12 cellular contexts compared by ENCODE assay signal in the genomic region with DNA sequence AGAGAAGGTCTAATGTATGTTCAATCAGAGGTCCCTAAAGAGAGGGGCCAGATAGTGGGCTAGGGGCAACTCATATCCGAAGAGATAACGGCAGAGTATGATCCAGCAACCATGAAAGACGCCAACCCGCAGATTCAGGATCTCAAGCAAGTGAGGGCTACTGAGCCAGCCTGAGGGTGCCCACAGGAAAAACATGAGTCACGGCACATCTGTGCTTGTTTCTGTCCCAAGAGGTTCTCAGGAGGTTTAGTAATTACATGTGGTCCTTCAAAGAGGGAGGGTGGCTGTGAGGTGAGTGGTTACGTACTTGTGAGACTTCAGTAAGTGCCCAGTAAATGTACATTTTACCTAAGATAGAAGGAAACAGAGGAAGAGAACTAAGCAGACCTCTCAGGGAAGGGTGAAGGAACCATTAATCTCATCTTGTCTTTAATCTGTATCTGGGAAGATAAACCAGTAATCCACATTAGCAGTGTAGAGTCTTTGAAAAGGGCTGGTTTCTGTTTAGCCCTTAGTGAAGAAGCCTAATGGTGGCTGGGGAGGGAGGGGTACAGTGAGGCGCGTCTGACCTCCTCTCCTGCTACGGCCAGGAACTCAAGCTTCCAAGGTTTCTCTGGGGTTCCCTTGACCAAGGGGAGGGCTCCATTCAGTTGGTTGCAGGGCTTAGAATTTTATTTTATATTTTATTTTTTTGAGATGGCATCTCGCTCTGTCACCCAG. TPM values are rescaled to one million over a fixed set of nuclear protein-coding genes. Genes with fewer than 3 reads are reported as not detected.
DNase-seq lines count a peak whose midpoint lies in the region; ATAC-seq, FAIRE-seq and TF ChIP-seq lines count a peak whose summit lies in the region.
"Had no signal": no experiment of that assay in that cellular context is flagged by ENCODE, and none has a peak within 500 bp of the region (broad histone marks: within the 10 kb centered on the region; RNA-seq: fewer than 3 reads in every experiment).

No MANE protein-coding gene starts in this region.

- H3K9me1 ChIP-seq in K562 (ENCODE audit: control insufficient read depth, insufficient read depth, low read length): no peaks in the 10 kb centered on the region

- H3K4me1 ChIP-seq in KMS-11 (ENCODE audit: low read depth, poor library complexity, severe bottlenecking): no peaks in the 10 kb centered on the region
- peaks cover 10 to 16% of the 10 kb centered on the region in 2 experiments; a peak in 4 of 5 replicates for H3K4me1 ChIP-seq in K562 (replicated peaks in 1 of 2; ENCODE audit: control insufficient read depth in 2 of 2, insufficient read depth in 2 of 2, low read length in 2 of 2)
- H3K4me1 ChIP-seq: colonic mucosa had no signal

- no peak for DNase-seq in activated CD4-positive, alpha-beta T cell treated with anti-CD3 and anti-CD28 coated beads for 36 hours
- DNase-seq in activated CD4-positive, alpha-beta T cell treated with anti-CD3 and anti-CD28 coated beads, Interleukin-2, amount 50 U/mL, for 4 hours: no peak
- DNase-seq in K562 (ENCODE audit: extremely low read depth in 1 of 4, low spot score in 3 of 4) (no peak), DMS153 treated with DMSO at 0.1 percent for 48 hours (lab: John Stamatoyannopoulos, UW; ENCODE audit: unreplicated experiment) (no peak)
- DNase-seq: colonic mucosa, NCI-H345, SIG-M5 had no signal

- no peaks in the 10 kb centered on the region for H4K20me1 ChIP-seq in KMS-11 (ENCODE audit: insufficient read depth)
- H4K20me1 ChIP-seq in K562 (replicated peaks; ENCODE audit: control insufficient read depth, insufficient read depth, low read length): no peaks in the 10 kb centered on the region

- TF ChIP-seq CTCF in KMS-11 (conservative IDR thresholded peaks at IDR 0.05; ENCODE audit: low read depth, low read length) (no peak), K562 (IDR thresholded peaks at IDR 0.05 in 2 of 3, conservative IDR thresholded peaks at IDR 0.05 in 1 of 3; ENCODE audit: insufficient read depth in 2 of 3, low read depth in 1 of 3, low read length in 3 of 3) (no peak)

- H3K9ac ChIP-seq in KMS-11 (no peak overlapping the region; the same call in 1 of the 2 replicates), K562 (ENCODE audit: insufficient read depth in 1 of 2, low read depth in 2 of 2, low read length in 2 of 2) (no peak overlapping the region)

- no peak for FAIRE-seq in K562 (lab: Jason Lieb, UNC)

- no TSS peak for BruUV-seq in K562 (replicated peaks; lab: Mats Ljungman, UMichigan)

- TF ChIP-seq EP300 in K562 (IDR thresholded peaks at IDR 0.05; ENCODE audit: low read length): no peak

- H3K36me3 Mint-ChIP-seq in activated CD4-positive, alpha-beta T cell treated with anti-CD3 and anti-CD28 coated beads for 36 hours (ENCODE audit: low read depth): peaks cover 9% of the 10 kb centered on the region
- peaks cover 27% of the 10 kb centered on the region for H3K36me3 Mint-ChIP-seq in stimulated activated memory B cell treated with anti-CD40 and anti-IgM and Interleukin-4, amounts not matched to agents 10 μg/mL and 1 μg/mL and 100 μg/mL, for 72 hours

- ATAC-seq in activated CD4-positive, alpha-beta T cell treated with anti-CD3 and anti-CD28 coated beads for 36 hours: peak; percentile 83
- ATAC-seq in K562: no peak
- ATAC-seq in stimulated activated memory B cell treated with anti-CD40 and anti-IgM and Interleukin-4, amounts not matched to agents 10 μg/mL and 1 μg/mL and 100 μg/mL, for 72 hours: peak; percentile 97
- ATAC-seq in HG03432 (IDR thresholded peaks at IDR 0.05; ENCODE audit: unreplicated experiment): no peak
- no peak for ATAC-seq in HG03342 (IDR thresholded peaks at IDR 0.05; ENCODE audit: unreplicated experiment)

- no peaks in the 10 kb centered on the region for H3K27me3 ChIP-seq in KMS-11 (ENCODE audit: insufficient read depth, low read depth)
- H3K27me3 ChIP-seq in K562 (ENCODE audit: control insufficient read depth in 2 of 2, insufficient read depth in 2 of 2, low read length in 2 of 2): no peaks in the 10 kb centered on the region
- H3K27me3 ChIP-seq: colonic mucosa had no signal

- no peaks in the 10 kb centered on the region for H3K79me2 ChIP-seq in KMS-11 (ENCODE audit: insufficient read depth, low read depth)
- peaks cover 3% of the 10 kb centered on the region; the same call in 1 of the 3 replicates for H3K79me2 ChIP-seq in K562 (ENCODE audit: control insufficient read depth, insufficient read depth, low read length)

- no peaks in the 10 kb centered on the region for H3K9me3 Mint-ChIP-seq in activated CD4-positive, alpha-beta T cell treated with anti-CD3 and anti-CD28 coated beads for 36 hours (ENCODE audit: low read depth)
- H3K9me3 Mint-ChIP-seq in stimulated activated memory B cell treated with anti-CD40 and anti-IgM and Interleukin-4, amounts not matched to agents 10 μg/mL and 1 μg/mL and 100 μg/mL, for 72 hours: no peaks in the 10 kb centered on the region

- in situ Hi-C loops in K562 (cut with MboI): no loop called here

- peaks cover 10% of the 10 kb centered on the region for H3K4me1 Mint-ChIP-seq in activated CD4-positive, alpha-beta T cell treated with anti-CD3 and anti-CD28 coated beads for 36 hours
- peaks cover 23% of the 10 kb centered on the region for H3K4me1 Mint-ChIP-seq in stimulated activated memory B cell treated with anti-CD40 and anti-IgM and Interleukin-4, amounts not matched to agents 10 μg/mL and 1 μg/mL and 100 μg/mL, for 72 hours

- H3K4me3 ChIP-seq in KMS-11 (IDR thresholded peaks at IDR 0.05; ENCODE audit: insufficient read depth, low read depth, low read length) (no peak overlapping the region), K562 (no peak overlapping the region)
- H3K4me3 ChIP-seq: colonic mucosa had no signal

- TF ChIP-seq POLR2A in K562 (conservative IDR thresholded peaks at IDR 0.05): no peak

- intact Hi-C loops in activated CD4-positive, alpha-beta T cell treated with anti-CD3 and anti-CD28 coated beads for 36 hours (cut with DNase I, micrococcal nuclease): no loop called here
- intact Hi-C loops in K562 (cut with micrococcal nuclease): no loop called here

- H3K9me3 ChIP-seq in K562 (replicated peaks; ENCODE audit: control insufficient read depth, insufficient read depth, low read depth, low read length): peaks cover 7% of the 10 kb centered on the region
- H3K9me3 ChIP-seq: colonic mucosa had no signal

- H3K27ac ChIP-seq in KMS-11: peak overlapping the region; percentile 13; the same call in 1 of the 2 replicates
- H3K27ac ChIP-seq in K562 (ENCODE audit: extremely low read depth, low read depth, low read length): peak overlapping the region; percentile 24; the same call in 1 of the 3 replicates
- H3K27ac ChIP-seq: colonic mucosa had no signal

- H3K27ac Mint-ChIP-seq in activated CD4-positive, alpha-beta T cell treated with anti-CD3 and anti-CD28 coated beads for 36 hours: no peak overlapping the region
- H3K27ac Mint-ChIP-seq in stimulated activated memory B cell treated with anti-CD40 and anti-IgM and Interleukin-4, amounts not matched to agents 10 μg/mL and 1 μg/mL and 100 μg/mL, for 72 hours: peak overlapping the region; percentile 76

- H3K4me2 ChIP-seq in KMS-11 (no peak overlapping the region), K562 (ENCODE audit: insufficient read depth, low read length) (no peak overlapping the region)

- CTCF ChIA-PET in activated CD4-positive, alpha-beta T cell treated with anti-CD3 and anti-CD28 coated beads for 36 hours (lab: Charles Lee): no interaction called here
- CTCF ChIA-PET in K562 (lab: Yijun Ruan, JAX; ENCODE audit: low intra/inter-chr PET ratio): no interaction called here

- H3K4me3 Mint-ChIP-seq in activated CD4-positive, alpha-beta T cell treated with anti-CD3 and anti-CD28 coated beads for 36 hours: no peak overlapping the region
- peak overlapping the region; percentile 21 for H3K4me3 Mint-ChIP-seq in stimulated activated memory B cell treated with anti-CD40 and anti-IgM and Interleukin-4, amounts not matched to agents 10 μg/mL and 1 μg/mL and 100 μg/mL, for 72 hours

- POLR2A ChIA-PET in activated CD4-positive, alpha-beta T cell treated with anti-CD3 and anti-CD28 coated beads for 36 hours (lab: Charles Lee): interaction anchor here (0.5 kb wide), 1 partner anchor 21 kb away, joined by 3 read pairs; no protein-coding TSS in a partner anchor
- POLR2A ChIA-PET in K562 (lab: Yijun Ruan, JAX): no interaction called here

- no peaks in the 10 kb centered on the region for H3K36me3 ChIP-seq in KMS-11 (ENCODE audit: insufficient read depth)
- H3K36me3 ChIP-seq in K562 (ENCODE audit: control insufficient read depth, insufficient read depth, low read length): peaks cover 35% of the 10 kb centered on the region; the same call in 2 of the 3 replicates
- H3K36me3 ChIP-seq: colonic mucosa had no signal

- H3K27me3 Mint-ChIP-seq in activated CD4-positive, alpha-beta T cell treated with anti-CD3 and anti-CD28 coated beads for 36 hours: no peaks in the 10 kb centered on the region
- no peaks in the 10 kb centered on the region for H3K27me3 Mint-ChIP-seq in stimulated activated memory B cell treated with anti-CD40 and anti-IgM and Interleukin-4, amounts not matched to agents 10 μg/mL and 1 μg/mL and 100 μg/mL, for 72 hours

- H2AFZ ChIP-seq in KMS-11 (ENCODE audit: low read depth) (no peak overlapping the region), K562 (ENCODE audit: low read depth, low read length) (no peak overlapping the region)

- no peak for TF ChIP-seq RAD21 in K562 (CRISPR knock-in tag; conservative IDR thresholded peaks at IDR 0.05 in 1 of 2, IDR thresholded peaks at IDR 0.05 in 1 of 2)

- 97% methylated on average over 8 of the region's 10 CpGs for WGBS in K562 (ENCODE audit: insufficient coverage, low coverage, missing lambda C conversion rate)

RNA-seq across cellular contexts. Expression of a gene that starts 10.2 kb away (rescaled TPM):
- total RNA-seq in activated CD4-positive, alpha-beta T cell treated with anti-CD3 and anti-CD28 coated beads for 36 hours: 10 to 100 TPM; 19.6 to 23.3 TPM
- 63.3 and 67.6 TPM in 2 replicates for total RNA-seq in K562 (2011; cell fraction: chromatin; rRNA removed; ENCODE audit: low replicate concordance)
- 36.5 and 39.2 TPM in 2 replicates for total RNA-seq in K562 (2011; cell fraction: nucleolus; rRNA removed)
- 42.6 and 50.4 TPM in 2 replicates for total RNA-seq in K562 (2011; cell fraction: nucleoplasm; rRNA removed)
- total RNA-seq in K562 (2014; rRNA removed): 13.3 and 14.5 TPM in 2 replicates
- 8.6 and 8.7 TPM in 2 replicates for total RNA-seq in K562 (2014; rRNA removed; fragmentation: Illumina TruSeq; extraction: Trizol)
- total RNA-seq in K562 (2015; rRNA removed; fragmentation: Illumina TruSeq; extraction: Trizol): 8.2 and 10.0 TPM in 2 replicates
- total RNA-seq in K562 (2021): 14.9 and 15.2 TPM in 2 replicates
- 21.0 and 21.2 TPM in 2 replicates for polyA plus RNA-seq in K562 (2011; rRNA removed)
- 28.7 and 34.0 TPM in 2 replicates for polyA plus RNA-seq in K562 (2011; cell fraction: cytosol; rRNA removed)
- 35.7 and 37.1 TPM in 2 replicates for polyA plus RNA-seq in K562 (2011; cell fraction: nucleus; rRNA removed)
- 19.8 and 24.0 TPM in 2 replicates for polyA plus RNA-seq in K562 (2012)
- polyA plus RNA-seq in K562 (2014; fragmentation: Illumina TruSeq; extraction: Trizol): 18.4 and 20.5 TPM in 2 replicates
- polyA plus RNA-seq in K562 (2014; fragmentation: Nextera tagmentation; extraction: Ambion mirVana): 1 to 10 TPM; 1.9 to 2.9 TPM
- 23.8 and 27.5 TPM in 2 replicates for polyA plus RNA-seq in K562 (2014; rRNA removed)
- polyA minus RNA-seq in K562 (2011; rRNA and poly(A)+ RNA removed): 15.4 and 17.4 TPM in 2 replicates
- polyA minus RNA-seq in K562 (2011; cell fraction: cytosol; rRNA and poly(A)+ RNA removed): 5.5 and 16.2 TPM in 2 replicates
- 10.7 and 13.6 TPM in 2 replicates for polyA minus RNA-seq in K562 (2011; cell fraction: nucleus; rRNA and poly(A)+ RNA removed)

RNA-seq across cellular contexts. Expression of a gene that starts 10.9 kb away (rescaled TPM):
- total RNA-seq in activated CD4-positive, alpha-beta T cell treated with anti-CD3 and anti-CD28 coated beads for 36 hours: 100 to 1,000 TPM; 134 to 212 TPM
- 209 and 273 TPM in 2 replicates for total RNA-seq in K562 (2011; cell fraction: chromatin; rRNA removed; ENCODE audit: low replicate concordance)
- total RNA-seq in K562 (2011; cell fraction: nucleolus; rRNA removed): 153 and 159 TPM in 2 replicates
- 172 and 176 TPM in 2 replicates for total RNA-seq in K562 (2011; cell fraction: nucleoplasm; rRNA removed)
- total RNA-seq in K562 (2014; rRNA removed) (279 and 309 TPM in 2 replicates), K562 (2014; rRNA removed; fragmentation: Illumina TruSeq; extraction: Trizol) (199 and 209 TPM in 2 replicates), K562 (2015; rRNA removed; fragmentation: Illumina TruSeq; extraction: Trizol) (176 and 185 TPM in 2 replicates), K562 (2021) (236 and 254 TPM in 2 replicates)
- polyA plus RNA-seq in K562 (2011; rRNA removed) (225 and 267 TPM in 2 replicates), K562 (2014; fragmentation: Illumina TruSeq; extraction: Trizol) (225 and 237 TPM in 2 replicates), K562 (2014; fragmentation: Nextera tagmentation; extraction: Ambion mirVana) (100 to 1,000 TPM; 370 to 383 TPM), K562 (2014; rRNA removed) (292 and 304 TPM in 2 replicates)
- 208 and 225 TPM in 2 replicates for polyA plus RNA-seq in K562 (2011; cell fraction: cytosol; rRNA removed)
- polyA plus RNA-seq in K562 (2011; cell fraction: nucleus; rRNA removed): 238 and 252 TPM in 2 replicates
- polyA plus RNA-seq in K562 (2012): 146 and 216 TPM in 2 replicates
- polyA minus RNA-seq in K562 (2011; rRNA and poly(A)+ RNA removed): 144 and 174 TPM in 2 replicates
- 61.1 and 89.0 TPM in 2 replicates for polyA minus RNA-seq in K562 (2011; cell fraction: cytosol; rRNA and poly(A)+ RNA removed)
- 54.5 and 75.3 TPM in 2 replicates for polyA minus RNA-seq in K562 (2011; cell fraction: nucleus; rRNA and poly(A)+ RNA removed)

RNA-seq across cellular contexts. Expression of a gene that starts 18.4 kb away (rescaled TPM):
- total RNA-seq in activated CD4-positive, alpha-beta T cell treated with anti-CD3 and anti-CD28 coated beads for 36 hours: 100 to 1,000 TPM; 104 to 124 TPM
- total RNA-seq in K562 (2011; cell fraction: chromatin; rRNA removed; ENCODE audit: low replicate concordance): 113 and 349 TPM in 2 replicates
- 221 and 252 TPM in 2 replicates for total RNA-seq in K562 (2011; cell fraction: nucleolus; rRNA removed)
- total RNA-seq in K562 (2011; cell fraction: nucleoplasm; rRNA removed): 129 and 148 TPM in 2 replicates
- 92.6 and 135 TPM in 2 replicates for total RNA-seq in K562 (2014; rRNA removed)
- 43.5 and 50.6 TPM in 2 replicates for total RNA-seq in K562 (2014; rRNA removed; fragmentation: Illumina TruSeq; extraction: Trizol)
- 85.8 and 86.3 TPM in 2 replicates for total RNA-seq in K562 (2015; rRNA removed; fragmentation: Illumina TruSeq; extraction: Trizol)
- total RNA-seq in K562 (2021): 103 and 108 TPM in 2 replicates
- 72.1 and 81.8 TPM in 2 replicates for polyA plus RNA-seq in K562 (2011; rRNA removed)
- polyA plus RNA-seq in K562 (2011; cell fraction: cytosol; rRNA removed): 86.8 and 148 TPM in 2 replicates
- 298 and 428 TPM in 2 replicates for polyA plus RNA-seq in K562 (2011; cell fraction: nucleus; rRNA removed)
- 79.6 and 101 TPM in 2 replicates for polyA plus RNA-seq in K562 (2012)
- polyA plus RNA-seq in K562 (2014; fragmentation: Illumina TruSeq; extraction: Trizol): 88.1 and 93.2 TPM in 2 replicates
- 10 to 100 TPM; 10.7 to 13.6 TPM for polyA plus RNA-seq in K562 (2014; fragmentation: Nextera tagmentation; extraction: Ambion mirVana)
- 69.6 and 109 TPM in 2 replicates for polyA plus RNA-seq in K562 (2014; rRNA removed)
- polyA minus RNA-seq in K562 (2011; rRNA and poly(A)+ RNA removed): 54.7 and 72.9 TPM in 2 replicates
- polyA minus RNA-seq in K562 (2011; cell fraction: cytosol; rRNA and poly(A)+ RNA removed): 45.9 and 91.2 TPM in 2 replicates
- 83.9 and 102 TPM in 2 replicates for polyA minus RNA-seq in K562 (2011; cell fraction: nucleus; rRNA and poly(A)+ RNA removed)

RNA-seq across cellular contexts. Expression of a gene that starts 18.7 kb away (rescaled TPM):
- 10 to 100 TPM; 45.5 to 49.4 TPM for total RNA-seq in activated CD4-positive, alpha-beta T cell treated with anti-CD3 and anti-CD28 coated beads for 36 hours
- total RNA-seq in K562 (2011; cell fraction: chromatin; rRNA removed; ENCODE audit: low replicate concordance): 168 and 375 TPM in 2 replicates
- 219 and 250 TPM in 2 replicates for total RNA-seq in K562 (2011; cell fraction: nucleolus; rRNA removed)
- 182 and 198 TPM in 2 replicates for total RNA-seq in K562 (2011; cell fraction: nucleoplasm; rRNA removed)
- total RNA-seq in K562 (2014; rRNA removed) (18.3 and 26.8 TPM in 2 replicates), K562 (2014; rRNA removed; fragmentation: Illumina TruSeq; extraction: Trizol) (12.6 and 18.8 TPM in 2 replicates), K562 (2015; rRNA removed; fragmentation: Illumina TruSeq; extraction: Trizol) (19.9 and 21.3 TPM in 2 replicates), K562 (2021) (55.9 and 59.7 TPM in 2 replicates)
- polyA plus RNA-seq in K562 (2011; rRNA removed) (69.1 and 111 TPM in 2 replicates), K562 (2014; fragmentation: Illumina TruSeq; extraction: Trizol) (65.3 and 66.3 TPM in 2 replicates), K562 (2014; fragmentation: Nextera tagmentation; extraction: Ambion mirVana) (10 to 100 TPM in 1 of 2 experiments, 1 to 10 TPM in 1; 9.9 to 12.1 TPM), K562 (2014; rRNA removed) (41.1 and 49.5 TPM in 2 replicates)
- polyA plus RNA-seq in K562 (2011; cell fraction: cytosol; rRNA removed): 133 and 146 TPM in 2 replicates
- polyA plus RNA-seq in K562 (2011; cell fraction: nucleus; rRNA removed): 154 and 183 TPM in 2 replicates
- 42.7 and 71.4 TPM in 2 replicates for polyA plus RNA-seq in K562 (2012)
- 80.3 and 82.9 TPM in 2 replicates for polyA minus RNA-seq in K562 (2011; rRNA and poly(A)+ RNA removed)
- 38.7 and 41.0 TPM in 2 replicates for polyA minus RNA-seq in K562 (2011; cell fraction: cytosol; rRNA and poly(A)+ RNA removed)
- 94.4 and 132 TPM in 2 replicates for polyA minus RNA-seq in K562 (2011; cell fraction: nucleus; rRNA and poly(A)+ RNA removed)

RNA-seq across cellular contexts. Expression of a gene that starts 33.0 kb away (rescaled TPM):
- not detected for total RNA-seq in activated CD4-positive, alpha-beta T cell treated with anti-CD3 and anti-CD28 coated beads for 36 hours
- not detected in 2 replicates for total RNA-seq in K562 (2011; cell fraction: chromatin; rRNA removed; ENCODE audit: low replicate concordance)
- not detected in 2 replicates for total RNA-seq in K562 (2011; cell fraction: nucleolus; rRNA removed)
- not detected in 2 replicates for total RNA-seq in K562 (2011; cell fraction: nucleoplasm; rRNA removed)
- total RNA-seq in K562 (2014; rRNA removed) (not detected in 2 replicates), K562 (2014; rRNA removed; fragmentation: Illumina TruSeq; extraction: Trizol) (not detected in 2 replicates), K562 (2015; rRNA removed; fragmentation: Illumina TruSeq; extraction: Trizol) (not detected in 2 replicates), K562 (2021) (not detected in 2 replicates)
- polyA plus RNA-seq in K562 (2011; rRNA removed) (not detected in 2 replicates), K562 (2014; fragmentation: Illumina TruSeq; extraction: Trizol) (not detected in 2 replicates), K562 (2014; fragmentation: Nextera tagmentation; extraction: Ambion mirVana) (not detected), K562 (2014; rRNA removed) (not detected in 2 replicates)
- polyA plus RNA-seq in K562 (2011; cell fraction: cytosol; rRNA removed): not detected in 2 replicates
- polyA plus RNA-seq in K562 (2011; cell fraction: nucleus; rRNA removed): not detected in 2 replicates
- not detected in 2 replicates for polyA plus RNA-seq in K562 (2012)
- polyA minus RNA-seq in K562 (2011; rRNA and poly(A)+ RNA removed): not detected in 2 replicates
- polyA minus RNA-seq in K562 (2011; cell fraction: cytosol; rRNA and poly(A)+ RNA removed): not detected in 2 replicates
- polyA minus RNA-seq in K562 (2011; cell fraction: nucleus; rRNA and poly(A)+ RNA removed): not detected in 2 replicates
- total RNA-seq: colonic mucosa, urinary bladder had no signal
- polyA plus RNA-seq: urinary bladder had no signal

Comparison
In these comparisons a context has a peak if more than half of its experiments do, and no peak if none do; other contexts are left out.
1. ATAC-seq: peak in activated CD4-positive, alpha-beta T cell treated with anti-CD3 and anti-CD28 coated beads for 36 hours (single experiment) and stimulated activated memory B cell treated with anti-CD40 and anti-IgM and Interleukin-4, amounts not matched to agents 10 μg/mL and 1 μg/mL and 100 μg/mL, for 72 hours (single experiment); none in K562 (single experiment), HG03432 (single experiment) and HG03342 (single experiment).